Comparison of ENCODE assay signal across 1 cellular context in the genomic region with DNA sequence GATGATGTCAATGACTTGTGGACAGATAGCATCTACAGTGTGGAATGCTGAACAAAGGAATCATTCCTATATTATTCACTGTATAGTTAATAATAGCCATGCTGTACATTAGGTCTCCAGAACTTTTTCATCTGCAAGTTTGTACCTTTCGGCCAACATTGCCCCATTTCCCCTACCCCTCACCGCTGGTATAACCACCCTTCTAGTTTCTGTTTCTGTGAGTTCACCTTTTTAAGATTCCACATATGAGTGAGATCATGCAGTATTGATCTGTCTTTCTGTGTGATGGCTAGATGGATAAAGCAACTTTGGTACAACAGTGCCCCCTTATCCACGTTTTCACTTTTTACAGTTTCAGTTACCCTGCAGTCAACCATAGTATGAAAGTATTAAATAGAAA.
TF ChIP-seq lines count a peak whose summit lies in the region.

No MANE protein-coding gene starts in this region.

TF ChIP-seq in GM12878, 131 proteins besides CTCF, POLR2A, EP300 and RAD21:
- TF ChIP-seq, protein P1, sequence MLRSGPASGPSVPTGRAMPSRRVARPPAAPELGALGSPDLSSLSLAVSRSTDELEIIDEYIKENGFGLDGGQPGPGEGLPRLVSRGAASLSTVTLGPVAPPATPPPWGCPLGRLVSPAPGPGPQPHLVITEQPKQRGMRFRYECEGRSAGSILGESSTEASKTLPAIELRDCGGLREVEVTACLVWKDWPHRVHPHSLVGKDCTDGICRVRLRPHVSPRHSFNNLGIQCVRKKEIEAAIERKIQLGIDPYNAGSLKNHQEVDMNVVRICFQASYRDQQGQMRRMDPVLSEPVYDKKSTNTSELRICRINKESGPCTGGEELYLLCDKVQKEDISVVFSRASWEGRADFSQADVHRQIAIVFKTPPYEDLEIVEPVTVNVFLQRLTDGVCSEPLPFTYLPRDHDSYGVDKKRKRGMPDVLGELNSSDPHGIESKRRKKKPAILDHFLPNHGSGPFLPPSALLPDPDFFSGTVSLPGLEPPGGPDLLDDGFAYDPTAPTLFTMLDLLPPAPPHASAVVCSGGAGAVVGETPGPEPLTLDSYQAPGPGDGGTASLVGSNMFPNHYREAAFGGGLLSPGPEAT (IDR thresholded peaks at IDR 0.05; ENCODE audit: low read depth), result no peak
- TF ChIP-seq TCF12 (IDR thresholded peaks at IDR 0.05; ENCODE audit: low read depth, low read length) (no peak), ZZZ3 (IDR thresholded peaks at IDR 0.05; ENCODE audit: control insufficient read depth, insufficient read length, low read depth) (no peak), SIN3A (IDR thresholded peaks at IDR 0.05; ENCODE audit: low read depth, low read length) (no peak), GATAD2B (conservative IDR thresholded peaks at IDR 0.05; ENCODE audit: low read depth) (no peak), SMAD1 (IDR thresholded peaks at IDR 0.05; ENCODE audit: low read depth, partially characterized antibody) (no peak), ATF7 (IDR thresholded peaks at IDR 0.05; ENCODE audit: low read depth) (no peak), LARP7 (IDR thresholded peaks at IDR 0.05) (no peak), MXI1 (IDR thresholded peaks at IDR 0.05; ENCODE audit: low read depth, low read length) (no peak), MTA3 (IDR thresholded peaks at IDR 0.05; ENCODE audit: borderline replicate concordance, low read length) (no peak), RAD51 (IDR thresholded peaks at IDR 0.05) (no peak), IKZF1 (conservative IDR thresholded peaks at IDR 0.05) (no peak)
- TF ChIP-seq, protein P2, sequence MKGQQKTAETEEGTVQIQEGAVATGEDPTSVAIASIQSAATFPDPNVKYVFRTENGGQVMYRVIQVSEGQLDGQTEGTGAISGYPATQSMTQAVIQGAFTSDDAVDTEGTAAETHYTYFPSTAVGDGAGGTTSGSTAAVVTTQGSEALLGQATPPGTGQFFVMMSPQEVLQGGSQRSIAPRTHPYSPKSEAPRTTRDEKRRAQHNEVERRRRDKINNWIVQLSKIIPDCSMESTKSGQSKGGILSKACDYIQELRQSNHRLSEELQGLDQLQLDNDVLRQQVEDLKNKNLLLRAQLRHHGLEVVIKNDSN (IDR thresholded peaks at IDR 0.05; ENCODE audit: borderline replicate concordance, extremely low read length, insufficient read depth, low read depth, low read length), result no peak
